13 cellular contexts compared by ENCODE assay signal in the genomic region with DNA sequence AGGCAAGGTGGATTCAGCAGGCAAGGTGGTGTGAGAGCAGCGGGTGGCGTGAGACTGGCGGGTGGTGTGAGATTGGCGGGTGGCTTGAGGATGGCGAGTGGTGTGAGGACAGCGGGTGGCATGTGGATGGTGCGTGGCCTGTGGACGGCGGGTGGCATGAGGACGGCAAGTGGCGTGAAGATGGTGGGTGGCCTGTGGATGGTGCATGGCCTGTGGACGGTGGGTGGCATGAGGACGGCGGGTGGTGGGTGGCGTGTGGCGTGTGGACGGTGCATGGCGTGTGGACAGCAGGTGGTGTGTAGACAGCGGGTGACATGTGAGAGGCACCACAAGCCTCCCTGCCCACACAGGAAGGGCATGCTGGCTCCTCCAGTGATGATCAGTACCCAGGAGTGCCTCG.
DNase-seq lines count a peak whose midpoint lies in the region; TF ChIP-seq lines count a peak whose summit lies in the region.
"Had no signal": no experiment of that assay in that cellular context is flagged by ENCODE, and none has a peak within 500 bp of the region (broad histone marks: within the 10 kb centered on the region; RNA-seq: fewer than 3 reads in every experiment).

No MANE protein-coding gene starts in this region.

- peak overlapping the region; percentile 45 for H3K27ac Mint-ChIP-seq in neural crest cell (ENCODE audit: unreplicated experiment)
- peak overlapping the region; percentile 24 for H3K27ac Mint-ChIP-seq in progenitor cell of endocrine pancreas
- H3K27ac Mint-ChIP-seq in mesothelial cell of epicardium = no peak overlapping the region
- H3K27ac Mint-ChIP-seq: CD4-positive, alpha-beta T cell had no signal

- no peaks in the 10 kb centered on the region for H3K9me3 ChIP-seq in right atrium auricular region
- H3K9me3 ChIP-seq: BLaER1 treated with 17β-estradiol and CSF1 and Interleukin-3, amounts not matched to agents 10 nM and 100 nM had no signal

- H3K36me3 ChIP-seq in right atrium auricular region = no peaks in the 10 kb centered on the region
- H3K36me3 ChIP-seq: BLaER1 treated with 17β-estradiol and CSF1 and Interleukin-3, amounts not matched to agents 10 nM and 100 nM had no signal

- H3K27ac ChIP-seq in right atrium auricular region = no peak overlapping the region
- H3K27ac ChIP-seq: BLaER1 treated with 17β-estradiol and CSF1 and Interleukin-3, amounts not matched to agents 10 nM and 100 nM had no signal

- TF ChIP-seq CTCF in right atrium auricular region (IDR thresholded peaks at IDR 0.05) (no peak), neural crest cell (conservative IDR thresholded peaks at IDR 0.05) (no peak), progenitor cell of endocrine pancreas (IDR thresholded peaks at IDR 0.05; ENCODE audit: unreplicated experiment) (no peak), mesothelial cell of epicardium (IDR thresholded peaks at IDR 0.05; ENCODE audit: unreplicated experiment) (no peak)

- H3K4me3 Mint-ChIP-seq in neural crest cell (no peak overlapping the region), progenitor cell of endocrine pancreas (ENCODE audit: low read depth) (no peak overlapping the region), mesothelial cell of epicardium (no peak overlapping the region)
- H3K4me3 Mint-ChIP-seq: CD4-positive, alpha-beta T cell had no signal

- intact Hi-C loops in cardiac septum (cut with DNase I) = no loop called here

- DNase-seq in cardiac septum (ENCODE audit: low spot score) = peak; percentile 36
- no peak for DNase-seq in right atrium auricular region (ENCODE audit: low spot score)
- DNase-seq in neural crest cell (ENCODE audit: low read depth, low spot score) = no peak
- DNase-seq in progenitor cell of endocrine pancreas (ENCODE audit: low spot score, unreplicated experiment) = no peak
- no peak for DNase-seq in HK-2 (ENCODE audit: unreplicated experiment)
- no peak for DNase-seq in NCI-H524 treated with DMSO at 0.1 percent for 48 hours (lab: John Stamatoyannopoulos, UW)
- DNase-seq in mesothelial cell of epicardium (ENCODE audit: low spot score in 2 of 2, unreplicated experiment in 2 of 2) = no peak
- DNase-seq: 8988T; Calu3; CD4-positive, alpha-beta T cell; DMS79 had no signal

- H3K4me3 ChIP-seq in right atrium auricular region = no peak overlapping the region
- H3K4me3 ChIP-seq: BLaER1 treated with 17β-estradiol and CSF1 and Interleukin-3, amounts not matched to agents 10 nM and 100 nM; GM12878 had no signal

- no peaks in the 10 kb centered on the region for H3K4me1 ChIP-seq in right atrium auricular region
- H3K4me1 ChIP-seq: BLaER1 treated with 17β-estradiol and CSF1 and Interleukin-3, amounts not matched to agents 10 nM and 100 nM had no signal

- H3K27me3 Mint-ChIP-seq in neural crest cell (ENCODE audit: low read depth) (no peaks in the 10 kb centered on the region), progenitor cell of endocrine pancreas (peaks cover 36% of the 10 kb centered on the region), mesothelial cell of epicardium (ENCODE audit: low read depth) (peaks cover 31% of the 10 kb centered on the region)

- H3K36me3 Mint-ChIP-seq in neural crest cell (ENCODE audit: low read depth) (no peaks in the 10 kb centered on the region), progenitor cell of endocrine pancreas (ENCODE audit: insufficient read depth) (no peaks in the 10 kb centered on the region), mesothelial cell of epicardium (no peaks in the 10 kb centered on the region)

- no peaks in the 10 kb centered on the region for H3K27me3 ChIP-seq in right atrium auricular region
- H3K27me3 ChIP-seq: BLaER1 treated with 17β-estradiol and CSF1 and Interleukin-3, amounts not matched to agents 10 nM and 100 nM had no signal

- no peaks in the 10 kb centered on the region for H3K9me3 Mint-ChIP-seq in neural crest cell
- H3K9me3 Mint-ChIP-seq in progenitor cell of endocrine pancreas (ENCODE audit: low read depth) = no peaks in the 10 kb centered on the region
- no peaks in the 10 kb centered on the region for H3K9me3 Mint-ChIP-seq in mesothelial cell of epicardium
- H3K9me3 Mint-ChIP-seq: CD4-positive, alpha-beta T cell had no signal

- no peaks in the 10 kb centered on the region for H3K4me1 Mint-ChIP-seq in neural crest cell
- H3K4me1 Mint-ChIP-seq in progenitor cell of endocrine pancreas (ENCODE audit: low read depth) = no peaks in the 10 kb centered on the region
- no peaks in the 10 kb centered on the region for H3K4me1 Mint-ChIP-seq in mesothelial cell of epicardium
